ENCODE assay signal across 26 cellular contexts in the genomic region with DNA sequence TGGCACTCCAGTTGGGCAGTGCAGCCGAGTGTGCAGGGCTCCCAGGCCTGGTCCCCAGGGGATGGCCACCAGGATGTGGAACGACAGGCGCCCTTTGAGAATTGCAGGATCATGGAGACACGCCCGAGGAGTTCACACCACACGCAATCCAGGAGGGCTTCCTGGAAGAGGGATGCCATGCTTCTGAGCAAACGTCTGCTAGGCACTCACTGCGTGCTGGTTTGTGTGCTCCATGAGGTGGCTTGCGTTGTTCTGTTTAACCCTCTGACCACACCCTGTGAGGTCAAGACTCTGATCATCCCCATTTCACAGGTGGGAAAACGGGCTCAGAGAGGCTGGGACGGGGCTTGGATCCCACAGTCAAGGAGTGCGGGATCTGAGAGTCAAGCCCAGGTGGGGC. TPM values are rescaled to one million over a fixed set of nuclear protein-coding genes. Genes with fewer than 3 reads are reported as not detected.
"Had no signal": no experiment of that assay in that cellular context is flagged by ENCODE, and none has a peak within 500 bp of the region (broad histone marks: within the 10 kb centered on the region; RNA-seq: fewer than 3 reads in every experiment).

No MANE protein-coding gene starts in this region.

- H3K36me3 ChIP-seq: colonic mucosa, esophagus squamous epithelium, gastrocnemius medialis, heart right ventricle, left lung, lower lobe of right lung had no signal

- FAIRE-seq: endometrium, islet of Langerhans, keratinocyte had no signal

- H3K4me1 ChIP-seq: colonic mucosa, left lung, lower lobe of right lung had no signal

- H3K9me3 ChIP-seq: colonic mucosa, esophagus squamous epithelium, gastrocnemius medialis, heart right ventricle, left lung, lower lobe of right lung, mucosa of descending colon had no signal

- DNase-seq: colonic mucosa; cortex of kidney; effector CD8-positive, alpha-beta T cell; effector memory CD8-positive, alpha-beta T cell; endodermal cell; erythroblast; esophagus squamous epithelium; foreskin fibroblast; foreskin melanocyte; gastrocnemius medialis; glutamatergic neuron; head of caudate nucleus; heart right ventricle; hippocampal formation; left cardiac atrium; left lung; left ventricle myocardium superior; lower lobe of right lung; mesenchymal stem cell; mucosa of descending colon; naive B cell had no signal

- ATAC-seq: effector memory CD8-positive, alpha-beta T cell; esophagus mucosa; gastrocnemius medialis; heart right ventricle; left cardiac atrium; left lung; left ventricle myocardium superior; mucosa of descending colon had no signal

- H3K27ac ChIP-seq: colonic mucosa, epithelial cell of prostate, esophagus squamous epithelium, gastrocnemius medialis, heart right ventricle, left lung, lower lobe of right lung had no signal

- H3K4me3 ChIP-seq: colonic mucosa, esophagus squamous epithelium, gastrocnemius medialis, heart right ventricle, left lung, lower lobe of right lung, mucosa of descending colon had no signal

- H3K27me3 ChIP-seq: colonic mucosa had no signal

RNA-seq across cellular contexts. Expression of a gene that starts 37.7 kb away (rescaled TPM):
- polyA plus RNA-seq: keratinocyte had no signal
